Comparison of ENCODE assay signal across 11 cellular contexts in genomic region chr1:170533331-170533730, GRCh38. TPM values are rescaled to one million over a fixed set of nuclear protein-coding genes. Genes with fewer than 3 reads are reported as not detected.
A peak's percentile ranks its signal among the peaks of the same experiment; 100 is the strongest.
DNase-seq lines count a peak whose midpoint lies in the region; ATAC-seq and TF ChIP-seq lines count a peak whose summit lies in the region.
"Had no signal": no experiment of that assay in that cellular context is flagged by ENCODE, and none has a peak within 500 bp of the region (broad histone marks: within the 10 kb centered on the region; RNA-seq: fewer than 3 reads in every experiment).

No MANE protein-coding gene starts in this region.

- CTCF ChIA-PET in A673 (lab: Charles Lee), result no interaction called here

- peaks cover 1 to 10% (median 8%) of the 10 kb centered on the region in 3 experiments; a peak in 5 of 7 replicates for H3K36me3 Mint-ChIP-seq in H9 (ENCODE audit: insufficient read depth in 1 of 3, low read depth in 3 of 3)

- no peak overlapping the region for H2AK5ac ChIP-seq in H9 (ENCODE audit: insufficient read length, low read length)

- peaks cover 6% of the 10 kb centered on the region for H3K79me1 ChIP-seq in H9 (ENCODE audit: insufficient read depth, low read depth, low read length, poor library complexity, severe bottlenecking)

- TF ChIP-seq POLR2A in GM18505 (IDR thresholded peaks at IDR 0.05; ENCODE audit: borderline replicate concordance, extremely low read depth, insufficient read depth, insufficient read length), result no peak

- H4K5ac ChIP-seq in H9 (ENCODE audit: insufficient read length, low read depth, low read length), result no peak overlapping the region

- no peaks in the 10 kb centered on the region for H3K9me3 Mint-ChIP-seq in H9
- H3K9me3 Mint-ChIP-seq: brain, WTC11 had no signal

- H3K56ac ChIP-seq in H9 (ENCODE audit: insufficient read length, low read depth, low read length), result no peak overlapping the region

- H4K91ac ChIP-seq in H9 (ENCODE audit: insufficient read length, low read depth, low read length), result no peak overlapping the region

- no peak overlapping the region for H2BK12ac ChIP-seq in H9 (ENCODE audit: insufficient read length, low read depth, low read length)

- H3K9me3 ChIP-seq in A673 (ENCODE audit: low read depth, low read length, poor library complexity, severe bottlenecking) (no peaks in the 10 kb centered on the region), H9 (ENCODE audit: control insufficient read depth, low read depth, low read length) (no peaks in the 10 kb centered on the region), iPS-15b (ENCODE audit: control insufficient read depth, insufficient read depth, low read length) (no peaks in the 10 kb centered on the region)

- no TSS peak for BruUV-seq in A673 (replicated peaks; lab: Mats Ljungman, UMichigan)

- no peak overlapping the region for H3K27ac Mint-ChIP-seq in H9
- H3K27ac Mint-ChIP-seq: brain, WTC11 had no signal

- H3K36me3 ChIP-seq in A673 (ENCODE audit: insufficient read depth, low read length, poor library complexity, severe bottlenecking) (no peaks in the 10 kb centered on the region), iPS-15b (ENCODE audit: control insufficient read depth, insufficient read depth, low read length) (no peaks in the 10 kb centered on the region)

- H3K27me3 Mint-ChIP-seq in H9 (ENCODE audit: low read depth), result no peaks in the 10 kb centered on the region

- H3K4me2 ChIP-seq in H9 (ENCODE audit: insufficient read depth, insufficient read length, low read length), result peak overlapping the region; percentile 79

- peak overlapping the region; percentile 22 for H3K9ac ChIP-seq in H9 (ENCODE audit: extremely low read depth, insufficient read length, low read length)
- no peak overlapping the region for H3K9ac ChIP-seq in iPS-15b (ENCODE audit: low read depth, low read length)

- no peak for TF ChIP-seq CTCF in A673 (conservative IDR thresholded peaks at IDR 0.05; ENCODE audit: low read depth, low read length)
- TF ChIP-seq CTCF in H9 (conservative IDR thresholded peaks at IDR 0.05), result no peak

- peaks cover 21% of the 10 kb centered on the region; the same call in 1 of the 2 replicates for H3K79me2 ChIP-seq in H9 (ENCODE audit: insufficient read depth, low read length)

- H3K14ac ChIP-seq in H9 (ENCODE audit: insufficient read depth, low read length), result no peak overlapping the region

- ATAC-seq in GM18505 (IDR thresholded peaks at IDR 0.05; ENCODE audit: unreplicated experiment) (no peak), HG03460 (IDR thresholded peaks at IDR 0.05; ENCODE audit: unreplicated experiment) (no peak), GM18909 (IDR thresholded peaks at IDR 0.05; ENCODE audit: poor library complexity, unreplicated experiment) (no peak)
- ATAC-seq: WTC11 had no signal

- no peaks in the 10 kb centered on the region for H4K20me1 ChIP-seq in H9 (ENCODE audit: control insufficient read depth, insufficient read depth, insufficient read length)

- no peaks in the 10 kb centered on the region for H3K23me2 ChIP-seq in H9 (ENCODE audit: insufficient read length, low read depth, low read length, poor library complexity, severe bottlenecking)

- no peak overlapping the region for H2BK20ac ChIP-seq in H9 (ENCODE audit: low read depth, low read length, poor library complexity, severe bottlenecking)

- H3T11ph ChIP-seq in H9 (ENCODE audit: low read length), result no peak overlapping the region

- no peak overlapping the region for H2AFZ ChIP-seq in H9 (ENCODE audit: low read length)

- H3K4me3 Mint-ChIP-seq in H9, result no peak overlapping the region
- H3K4me3 Mint-ChIP-seq: WTC11 had no signal

- H3K4me3 ChIP-seq in A673 (ENCODE audit: low read depth, low read length, poor library complexity, severe bottlenecking), result peak overlapping the region; percentile 62
- peak overlapping the region; percentile 74 for H3K4me3 ChIP-seq in iPS-15b (ENCODE audit: low read depth, low read length)

- no peak for DNase-seq in A673 (ENCODE audit: low spot score)
- DNase-seq in H9, result no peak
- DNase-seq in SIG-M5 treated with dmso at 0.1 percent for 504 hours (lab: John Stamatoyannopoulos, UW; ENCODE audit: unreplicated experiment), result peak; percentile 77
- DNase-seq in germinal center (ENCODE audit: low spot score), result no peak
- DNase-seq: NCI-H1092 treated with DMSO at 0.1 percent for 48 hours had no signal

- H3K27ac ChIP-seq in A673 (ENCODE audit: low read depth, low read length, poor library complexity, severe bottlenecking), result no peak overlapping the region
- H3K27ac ChIP-seq in H9 (ENCODE audit: insufficient read length, low read depth, low read length), result no peak overlapping the region

- H2BK15ac ChIP-seq in H9 (ENCODE audit: low read depth, low read length), result no peak overlapping the region

- H3K4me1 Mint-ChIP-seq in H9, result peaks cover 3 to 5% of the 10 kb centered on the region in 2 experiments
- H3K4me1 Mint-ChIP-seq: WTC11 had no signal

- H4K8ac ChIP-seq in H9 (replicated peaks; ENCODE audit: insufficient read length, low read depth, low read length), result no peak overlapping the region

- WGBS in H9 (ENCODE audit: extremely low coverage, insufficient read length, low lambda C conversion rate), result no CpG with 5 or more reads among the region's 2 CpGs

- no peak overlapping the region for H3K4ac ChIP-seq in H9 (ENCODE audit: low read depth, low read length)

- no peak overlapping the region for H3K18ac ChIP-seq in H9 (ENCODE audit: insufficient read length, low read depth, low read length)

- no peak overlapping the region for H2BK5ac ChIP-seq in H9 (ENCODE audit: insufficient read length, low read length)

- H3K23ac ChIP-seq in H9 (ENCODE audit: insufficient read length, low read depth, low read length), result no peak overlapping the region

- H2BK120ac ChIP-seq in H9 (ENCODE audit: low read depth, low read length, poor library complexity, severe bottlenecking), result no peak overlapping the region

- H3K4me1 ChIP-seq in A673 (ENCODE audit: insufficient read depth, low read length, poor library complexity, severe bottlenecking) (no peaks in the 10 kb centered on the region), H9 (ENCODE audit: insufficient read depth, low read length) (no peaks in the 10 kb centered on the region; the same call in 1 of the 2 replicates), iPS-15b (ENCODE audit: control insufficient read depth, insufficient read depth, low read length) (peaks cover 2% of the 10 kb centered on the region)

- H3K27me3 ChIP-seq in A673 (replicated peaks; ENCODE audit: insufficient read depth, low read depth, low read length, poor library complexity) (no peaks in the 10 kb centered on the region), H9 (ENCODE audit: insufficient read depth, low read length) (no peaks in the 10 kb centered on the region), iPS-15b (ENCODE audit: control insufficient read depth, insufficient read depth, low read length) (no peaks in the 10 kb centered on the region)

- POLR2A ChIA-PET in A673 (lab: Charles Lee; ENCODE audit: low non-redundant PET), result no interaction called here

- intact Hi-C loops in A673 (cut with micrococcal nuclease; ENCODE audit: unreplicated experiment), result loop anchor here (5.0 kb wide), 1 partner anchor 129 kb away; the partner anchor contains the start of gene PRRX1

RNA-seq across cellular contexts. Expression of gene GORAB, which starts 1.4 kb away (rescaled TPM):
- total RNA-seq in A673 (2021) (10.9 and 13.6 TPM in 2 replicates), H9 (2021) (16.1 and 17.8 TPM in 2 replicates)
